In the genomic region with DNA sequence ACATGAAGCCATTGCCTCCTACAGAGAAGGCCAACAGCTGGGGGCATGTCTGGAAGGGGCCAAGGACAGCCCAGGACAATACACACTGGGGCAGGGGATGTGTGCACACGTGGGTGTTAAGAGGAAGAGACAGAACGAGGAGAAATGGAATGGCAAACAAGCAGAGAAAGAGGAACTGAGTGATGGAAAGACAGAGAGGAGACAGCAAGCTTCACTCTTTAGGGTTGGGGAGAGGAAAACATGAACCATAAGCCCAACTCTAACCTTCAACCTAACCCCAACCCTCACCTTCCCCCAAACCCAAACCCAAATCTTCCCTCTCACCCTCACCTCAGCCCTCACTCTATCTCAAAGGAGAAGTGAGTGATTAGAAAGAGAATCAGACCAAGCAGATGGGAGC, we compare ENCODE assay signal across 19 cellular contexts.
"Had no signal": no experiment of that assay in that cellular context is flagged by ENCODE, and none has a peak within 500 bp of the region (broad histone marks: within the 10 kb centered on the region; RNA-seq: fewer than 3 reads in every experiment).

No MANE protein-coding gene starts in this region.

- H3K27ac Mint-ChIP-seq: activated B cell treated with CpG ODN at 0.5 μM for 24 hours; activated CD4-positive, alpha-beta memory T cell treated with anti-CD3 and anti-CD28 coated beads, Interleukin-2, amount 10 ng/mL, durations not matched to agents 7 days and 5 days; activated CD8-positive, alpha-beta memory T cell treated with anti-CD3 and anti-CD28 coated beads, Interleukin-2, amount 10 ng/mL, durations not matched to agents 7 days and 5 days; activated naive CD8-positive, alpha-beta T cell treated with anti-CD3 and anti-CD28 coated beads for 36 hours; activated T-helper 17 cell treated with anti-CD3 and anti-CD28 coated beads, Interleukin-2, amount 50 U/mL, for 72 hours; naive thymus-derived CD4-positive, alpha-beta T cell had no signal

- DNase-seq: activated B cell treated with CpG ODN at 0.5 μM for 24 hours; activated CD4-positive, alpha-beta memory T cell treated with anti-CD3 and anti-CD28 coated beads, Interleukin-2, amount 10 ng/mL, durations not matched to agents 7 days and 5 days; activated CD4-positive, alpha-beta T cell treated with anti-CD3 and anti-CD28 coated beads for 4 hours; activated CD8-positive, alpha-beta memory T cell treated with anti-CD3 and anti-CD28 coated beads, Interleukin-2, amount 10 ng/mL, durations not matched to agents 7 days and 5 days; activated naive CD4-positive, alpha-beta T cell; activated naive CD8-positive, alpha-beta T cell treated with anti-CD3 and anti-CD28 coated beads for 36 hours; amygdala; dermis blood vessel endothelial cell; effector memory CD4-positive, alpha-beta T cell; esophagus squamous epithelium; mesendoderm; naive thymus-derived CD4-positive, alpha-beta T cell; stimulated activated naive CD8-positive, alpha-beta T cell treated with anti-CD3 and anti-CD28 coated beads, Interleukin-15, amount 100 ng/mL, for 72 hours; transverse colon had no signal

- H3K4me1 Mint-ChIP-seq: activated T-helper 17 cell treated with anti-CD3 and anti-CD28 coated beads, Interleukin-2, amount 50 U/mL, for 72 hours had no signal

- H3K9me3 ChIP-seq: esophagus squamous epithelium, prostate gland, right atrium auricular region, suprapubic skin, transverse colon had no signal

- H3K36me3 Mint-ChIP-seq: activated CD8-positive, alpha-beta memory T cell treated with anti-CD3 and anti-CD28 coated beads, Interleukin-2, amount 10 ng/mL, durations not matched to agents 7 days and 5 days; activated naive CD8-positive, alpha-beta T cell treated with anti-CD3 and anti-CD28 coated beads for 36 hours had no signal

- H3K4me3 ChIP-seq: esophagus squamous epithelium, prostate gland, right atrium auricular region, skin epidermis, suprapubic skin, transverse colon had no signal

- H3K9me3 Mint-ChIP-seq: activated CD4-positive, alpha-beta memory T cell treated with anti-CD3 and anti-CD28 coated beads, Interleukin-2, amount 10 ng/mL, durations not matched to agents 7 days and 5 days; activated naive CD8-positive, alpha-beta T cell treated with anti-CD3 and anti-CD28 coated beads for 36 hours; activated T-helper 17 cell treated with anti-CD3 and anti-CD28 coated beads, Interleukin-2, amount 50 U/mL, for 72 hours had no signal

- H3K4me3 Mint-ChIP-seq: activated B cell treated with CpG ODN at 0.5 μM for 24 hours; activated CD4-positive, alpha-beta memory T cell treated with anti-CD3 and anti-CD28 coated beads, Interleukin-2, amount 10 ng/mL, durations not matched to agents 7 days and 5 days; activated CD8-positive, alpha-beta memory T cell treated with anti-CD3 and anti-CD28 coated beads, Interleukin-2, amount 10 ng/mL, durations not matched to agents 7 days and 5 days; activated naive CD8-positive, alpha-beta T cell treated with anti-CD3 and anti-CD28 coated beads for 36 hours; activated T-helper 17 cell treated with anti-CD3 and anti-CD28 coated beads, Interleukin-2, amount 50 U/mL, for 72 hours; naive thymus-derived CD4-positive, alpha-beta T cell; stimulated activated naive CD8-positive, alpha-beta T cell treated with anti-CD3 and anti-CD28 coated beads, Interleukin-15, amount 100 ng/mL, for 72 hours had no signal

- H3K27me3 ChIP-seq: right atrium auricular region had no signal

- H3K36me3 ChIP-seq: esophagus squamous epithelium, prostate gland, right atrium auricular region, suprapubic skin, transverse colon had no signal

- H3K4me1 ChIP-seq: prostate gland, right atrium auricular region, suprapubic skin had no signal

- ATAC-seq: activated CD8-positive, alpha-beta memory T cell treated with anti-CD3 and anti-CD28 coated beads, Interleukin-2, amount 10 ng/mL, durations not matched to agents 7 days and 5 days; activated T-helper 17 cell treated with anti-CD3 and anti-CD28 coated beads, Interleukin-2, amount 50 U/mL, for 72 hours; naive thymus-derived CD4-positive, alpha-beta T cell; stimulated activated naive CD8-positive, alpha-beta T cell treated with anti-CD3 and anti-CD28 coated beads, Interleukin-15, amount 100 ng/mL, for 72 hours had no signal

- H3K27ac ChIP-seq: esophagus squamous epithelium, prostate gland, right atrium auricular region, skin epidermis, suprapubic skin, transverse colon had no signal
